ENCODE assay signal across 1 cellular context in the genomic region with DNA sequence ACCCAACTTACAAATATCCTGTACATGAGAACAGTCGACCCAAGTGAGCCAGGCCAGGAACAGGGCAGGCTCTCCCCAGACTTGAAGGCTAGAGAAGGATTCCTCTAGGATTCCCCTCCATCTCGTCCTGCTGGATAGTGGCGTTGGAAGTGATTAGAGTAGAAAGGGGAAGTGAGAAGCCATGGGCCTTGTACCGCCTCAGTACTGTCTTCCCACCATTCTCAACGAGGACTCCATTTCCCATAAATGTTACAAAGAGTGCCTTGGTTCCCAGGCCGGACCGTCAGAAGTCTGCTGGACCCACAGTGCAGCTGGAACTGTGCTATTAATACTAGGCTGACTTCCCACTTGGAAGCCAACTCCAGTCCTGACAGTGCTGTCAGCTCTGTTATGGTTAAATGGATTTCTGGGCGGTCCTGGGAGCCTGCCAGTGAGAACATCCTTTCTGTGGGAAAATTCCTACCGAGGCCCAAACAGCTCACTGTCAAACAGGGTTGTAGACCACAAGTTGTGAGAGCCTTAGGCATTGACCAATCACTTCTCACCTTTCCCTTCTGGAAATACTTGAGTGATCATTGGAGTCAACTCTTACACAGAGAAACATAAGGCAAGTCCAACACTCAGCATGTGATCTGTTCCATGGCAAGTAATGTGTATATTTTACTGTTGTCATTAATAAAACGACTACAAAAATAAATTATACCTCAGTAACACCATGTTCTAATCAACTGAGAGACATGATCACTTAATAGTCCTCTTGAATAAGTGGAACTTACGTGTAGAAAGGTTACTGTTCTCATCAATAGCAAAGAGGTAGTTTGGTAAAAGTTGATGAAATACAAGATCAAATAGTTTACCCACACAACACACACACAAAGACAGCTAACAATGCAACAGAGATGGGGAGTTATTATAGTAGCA.
TF ChIP-seq lines count a peak whose summit lies in the region.

No MANE protein-coding gene starts in this region.

TF ChIP-seq in GM12878, 131 proteins besides CTCF, POLR2A, EP300 and RAD21:
- TF ChIP-seq CREB1 (IDR thresholded peaks at IDR 0.05; ENCODE audit: low read depth) (no peak), EED (IDR thresholded peaks at IDR 0.05; ENCODE audit: low read depth) (0 out of 2 replicates have a peak, but pooled peaks have one; percentile 12), BMI1 (IDR thresholded peaks at IDR 0.05; ENCODE audit: borderline replicate concordance) (no peak), IKZF1 (conservative IDR thresholded peaks at IDR 0.05) (0 out of 2 replicates have a peak, but pooled peaks have one; percentile 37), WRNIP1 (IDR thresholded peaks at IDR 0.05; ENCODE audit: borderline replicate concordance, low read depth, low read length) (no peak), BCL11A (IDR thresholded peaks at IDR 0.05; ENCODE audit: low read depth, low read length) (no peak), SPI1 (IDR thresholded peaks at IDR 0.05; ENCODE audit: borderline replicate concordance, insufficient read depth, low read depth, low read length) (peak; percentile 86), LARP7 (IDR thresholded peaks at IDR 0.05) (no peak)
TF ChIP-seq in GM12878: peak in this region for 3.
